Comparison of ENCODE assay signal across 28 cellular contexts in the genomic region with DNA sequence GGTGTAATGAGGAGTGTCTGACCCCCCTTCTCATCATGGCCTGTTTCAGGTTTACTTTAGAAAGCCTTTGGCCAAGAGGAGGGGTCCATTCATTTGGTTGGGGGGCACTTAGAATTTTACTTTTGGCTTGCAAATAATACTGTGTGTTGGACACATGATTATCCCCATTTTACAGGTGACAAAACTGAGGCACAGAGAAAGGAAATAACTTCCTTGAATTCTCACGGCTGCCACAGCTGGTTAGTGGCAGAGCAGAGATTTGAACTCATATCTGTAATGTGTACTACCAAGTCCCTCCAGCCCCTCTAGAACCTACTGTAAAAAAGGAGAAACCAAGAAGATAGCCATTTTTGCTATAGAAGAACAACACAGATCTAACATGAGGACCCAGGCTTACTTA.
"Had no signal": no experiment of that assay in that cellular context is flagged by ENCODE, and none has a peak within 500 bp of the region (broad histone marks: within the 10 kb centered on the region; RNA-seq: fewer than 3 reads in every experiment).

No MANE protein-coding gene starts in this region.

- H3K27me3 ChIP-seq: adrenal gland, ascending aorta, dorsolateral prefrontal cortex, neutrophil, suprapubic skin, tibial artery had no signal

- H3K4me1 ChIP-seq: adrenal gland, ascending aorta, tibial artery had no signal

- H3K36me3 ChIP-seq: adrenal gland, ascending aorta, neutrophil, suprapubic skin, tibial artery had no signal

- H3K4me3 ChIP-seq: adrenal gland, ascending aorta, coronary artery, dorsolateral prefrontal cortex, smooth muscle cell, suprapubic skin, tibial artery had no signal

- H3K27ac ChIP-seq: adrenal gland, ascending aorta, coronary artery, neutrophil, suprapubic skin, tibial artery had no signal

- DNase-seq: activated CD4-positive, alpha-beta T cell treated with anti-CD3 and anti-CD28 coated beads for 36 hours; activated CD8-positive, alpha-beta memory T cell treated with anti-CD3 and anti-CD28 coated beads, Interleukin-2, amount 10 ng/mL, durations not matched to agents 7 days and 5 days; activated CD8-positive, alpha-beta T cell treated with anti-CD3 and anti-CD28 coated beads, Interleukin-2, amount 10 ng/mL, durations not matched to agents 7 days and 5 days; activated naive CD4-positive, alpha-beta T cell; activated naive CD8-positive, alpha-beta T cell treated with anti-CD3 and anti-CD28 coated beads for 36 hours; activated T-cell treated with anti-CD3 and anti-CD28 coated beads, Interleukin-2, amount 50 U/mL, for 72 hours; adrenal gland; dorsolateral prefrontal cortex; effector memory CD4-positive, alpha-beta T cell; head of caudate nucleus; hippocampal formation; left cardiac atrium; left ventricle myocardium superior; nephron progenitor cell; retina; stimulated activated CD4-positive, alpha-beta T cell treated with anti-CD3 and anti-CD28 coated beads, Interleukin-1b, Interleukin-23, amount 100 ng/mL, for 48 hours; stimulated activated CD4-positive, alpha-beta T cell treated with anti-CD3 and anti-CD28 coated beads, Interleukin-4, amount 100 ng/mL, for 4 hours; stimulated activated CD8-positive, alpha-beta memory T cell treated with anti-CD3 and anti-CD28 coated beads, Interleukin-4, amount 100 ng/mL, for 48 hours; stimulated activated naive CD8-positive, alpha-beta T cell treated with anti-CD3 and anti-CD28 coated beads, Interleukin-15, amount 100 ng/mL, for 72 hours; T-helper 2 cell; tibial artery had no signal

- FAIRE-seq: keratinocyte had no signal

- H3K9me3 ChIP-seq: adrenal gland, neutrophil, tibial artery had no signal

- ATAC-seq: activated CD4-positive, alpha-beta T cell treated with anti-CD3 and anti-CD28 coated beads for 36 hours; activated CD8-positive, alpha-beta memory T cell treated with anti-CD3 and anti-CD28 coated beads, Interleukin-2, amount 10 ng/mL, durations not matched to agents 7 days and 5 days; activated CD8-positive, alpha-beta T cell treated with anti-CD3 and anti-CD28 coated beads, Interleukin-2, amount 10 ng/mL, durations not matched to agents 7 days and 5 days; activated T-cell treated with anti-CD3 and anti-CD28 coated beads, Interleukin-2, amount 50 U/mL, for 72 hours; left cardiac atrium; left ventricle myocardium superior; stimulated activated memory B cell treated with anti-CD40 and anti-IgM and Interleukin-4, amounts not matched to agents 10 μg/mL and 1 μg/mL and 100 μg/mL, for 72 hours; stimulated activated naive CD8-positive, alpha-beta T cell treated with anti-CD3 and anti-CD28 coated beads, Interleukin-15, amount 100 ng/mL, for 72 hours had no signal

- H3K4me2 ChIP-seq: smooth muscle cell had no signal
